12 cellular contexts compared by ENCODE assay signal in the genomic region with DNA sequence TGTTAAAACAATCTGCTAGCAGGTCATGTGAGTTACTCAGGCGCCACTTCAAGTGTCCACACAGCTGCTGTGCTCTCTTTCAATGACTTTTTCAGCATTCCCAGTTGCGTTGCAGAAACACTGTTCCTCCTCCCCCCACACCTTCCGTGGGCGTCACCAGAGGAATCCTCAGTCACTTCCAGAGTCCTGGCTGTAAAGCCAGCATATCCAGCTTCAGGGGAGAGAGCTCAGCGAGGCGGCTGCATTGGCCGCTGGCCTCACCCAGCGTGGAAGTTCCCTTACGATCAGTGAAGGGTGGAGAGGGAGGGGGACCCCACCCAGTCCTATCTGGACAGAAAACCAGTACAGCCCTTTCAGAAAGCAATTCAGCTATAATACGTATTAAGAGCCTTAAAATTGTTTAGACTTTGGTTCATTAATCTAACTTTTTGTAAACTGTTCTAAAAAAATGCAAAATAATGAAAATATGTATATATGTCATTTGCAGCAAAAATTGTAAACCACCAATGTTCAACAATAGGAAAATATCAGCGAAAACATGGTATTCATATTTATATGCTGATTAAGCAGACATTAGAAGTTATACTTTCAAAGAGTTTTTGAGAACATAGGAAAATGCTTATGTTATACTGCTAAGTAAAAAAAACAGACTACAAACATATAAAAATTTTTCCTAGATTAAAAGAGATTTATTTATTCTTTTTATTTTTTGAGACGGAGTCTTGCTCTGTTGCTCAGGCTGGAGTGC. TPM values are rescaled to one million over a fixed set of nuclear protein-coding genes. Genes with fewer than 3 reads are reported as not detected.
DNase-seq lines count a peak whose midpoint lies in the region; ATAC-seq and TF ChIP-seq lines count a peak whose summit lies in the region.
"Had no signal": no experiment of that assay in that cellular context is flagged by ENCODE, and none has a peak within 500 bp of the region (broad histone marks: within the 10 kb centered on the region; RNA-seq: fewer than 3 reads in every experiment).

No MANE protein-coding gene starts in this region.

- DNase-seq in COLO829 (ENCODE audit: low spot score) (peak; percentile 42), NCI-H187 (lab: John Stamatoyannopoulos, UW) (peak; percentile 75 to 77), amniotic epithelial cell (ENCODE audit: low read depth) (peak; percentile 15), lung (ENCODE audit: low spot score) (peak; percentile 71), Kasumi-1 (lab: John Stamatoyannopoulos, UW) (no peak), cerebellar nuclear complex (lab: John Stamatoyannopoulos, UW) (no peak)
- DNase-seq in activated CD4-positive, alpha-beta T cell treated with anti-CD3 and anti-CD28 coated beads, Interleukin-2, amount 10 ng/mL, durations not matched to agents 24 days and 14 days = no peak
- DNase-seq in stimulated activated naive CD8-positive, alpha-beta T cell treated with anti-CD3 and anti-CD28 coated beads, Interleukin-15, amount 100 ng/mL, for 72 hours = no peak
- DNase-seq: activated CD8-positive, alpha-beta memory T cell treated with anti-CD3 and anti-CD28 coated beads, Interleukin-2, amount 50 U/mL, for 4 hours; RPMI8226; uterus had no signal

- H3K27ac ChIP-seq in lung (ENCODE audit: low read depth in 1 of 2, low read length in 1 of 2) = peak overlapping the region in 1 of 2 donors; percentile 57
- H3K27ac ChIP-seq: uterus had no signal

- no peaks in the 10 kb centered on the region for H3K9me3 Mint-ChIP-seq in activated CD4-positive, alpha-beta T cell treated with anti-CD3 and anti-CD28 coated beads, Interleukin-2, amount 10 ng/mL, durations not matched to agents 24 days and 14 days
- no peaks in the 10 kb centered on the region for H3K9me3 Mint-ChIP-seq in stimulated activated naive CD8-positive, alpha-beta T cell treated with anti-CD3 and anti-CD28 coated beads, Interleukin-15, amount 100 ng/mL, for 72 hours

- no peak overlapping the region for H3K4me3 Mint-ChIP-seq in activated CD4-positive, alpha-beta T cell treated with anti-CD3 and anti-CD28 coated beads, Interleukin-2, amount 10 ng/mL, durations not matched to agents 24 days and 14 days
- H3K4me3 Mint-ChIP-seq in stimulated activated naive CD8-positive, alpha-beta T cell treated with anti-CD3 and anti-CD28 coated beads, Interleukin-15, amount 100 ng/mL, for 72 hours = no peak overlapping the region

- H3K4me3 ChIP-seq in lung = no peak overlapping the region
- H3K4me3 ChIP-seq: dorsolateral prefrontal cortex, uterus had no signal

- H3K27me3 Mint-ChIP-seq in activated CD4-positive, alpha-beta T cell treated with anti-CD3 and anti-CD28 coated beads, Interleukin-2, amount 10 ng/mL, durations not matched to agents 24 days and 14 days = peaks cover 8% of the 10 kb centered on the region
- H3K27me3 Mint-ChIP-seq in stimulated activated naive CD8-positive, alpha-beta T cell treated with anti-CD3 and anti-CD28 coated beads, Interleukin-15, amount 100 ng/mL, for 72 hours = no peaks in the 10 kb centered on the region

- intact Hi-C loops in activated CD4-positive, alpha-beta T cell treated with anti-CD3 and anti-CD28 coated beads, Interleukin-2, amount 10 ng/mL, durations not matched to agents 24 days and 14 days (cut with micrococcal nuclease) = no loop called here

- no peaks in the 10 kb centered on the region for H3K36me3 Mint-ChIP-seq in activated CD4-positive, alpha-beta T cell treated with anti-CD3 and anti-CD28 coated beads, Interleukin-2, amount 10 ng/mL, durations not matched to agents 24 days and 14 days (ENCODE audit: low read depth)

- no peak for ATAC-seq in lung (ENCODE audit: insufficient read depth, low FRiP score)
- no peak for ATAC-seq in stimulated activated naive CD8-positive, alpha-beta T cell treated with anti-CD3 and anti-CD28 coated beads, Interleukin-15, amount 100 ng/mL, for 72 hours

- WGBS in lung, 2 donors = 34 to 47% methylated on average over 12 of the region's 12 CpGs

- H3K4me1 ChIP-seq in lung (ENCODE audit: control insufficient read depth in 2 of 2, insufficient read depth in 2 of 2, low read length in 2 of 2) = peaks cover 4% of the 10 kb centered on the region in 2 donors
- H3K4me1 ChIP-seq: uterus had no signal

- no peaks in the 10 kb centered on the region for H3K9me3 ChIP-seq in lung (ENCODE audit: control insufficient read depth in 2 of 2, insufficient read depth in 1 of 2, low read length in 1 of 2)
- H3K9me3 ChIP-seq: uterus had no signal

- H3K27me3 ChIP-seq in lung (ENCODE audit: control insufficient read depth, insufficient read depth) = no peaks in the 10 kb centered on the region

- H3K36me3 ChIP-seq in lung (ENCODE audit: control insufficient read depth in 2 of 2, insufficient read depth in 2 of 2, low read length in 2 of 2) = no peaks in the 10 kb centered on the region
- H3K36me3 ChIP-seq: uterus had no signal

- H3K4me1 Mint-ChIP-seq in activated CD4-positive, alpha-beta T cell treated with anti-CD3 and anti-CD28 coated beads, Interleukin-2, amount 10 ng/mL, durations not matched to agents 24 days and 14 days = peaks cover 10% of the 10 kb centered on the region
- peaks cover 36% of the 10 kb centered on the region for H3K4me1 Mint-ChIP-seq in stimulated activated naive CD8-positive, alpha-beta T cell treated with anti-CD3 and anti-CD28 coated beads, Interleukin-15, amount 100 ng/mL, for 72 hours

- TF ChIP-seq CTCF in lung (IDR thresholded peaks at IDR 0.05; ENCODE audit: control extremely low read depth, extremely low read depth) = no peak

- no peak overlapping the region for H3K27ac Mint-ChIP-seq in activated CD4-positive, alpha-beta T cell treated with anti-CD3 and anti-CD28 coated beads, Interleukin-2, amount 10 ng/mL, durations not matched to agents 24 days and 14 days
- no peak overlapping the region for H3K27ac Mint-ChIP-seq in stimulated activated naive CD8-positive, alpha-beta T cell treated with anti-CD3 and anti-CD28 coated beads, Interleukin-15, amount 100 ng/mL, for 72 hours

RNA-seq across cellular contexts. Expression of a gene that starts 2.8 kb away (rescaled TPM):
- total RNA-seq in lung = 10 to 100 TPM in 1 of 2 donors, 1 to 10 TPM in 1; 5.8 to 17.6 TPM
- polyA plus RNA-seq in lung = 10 to 100 TPM in 1 of 2 donors, 1 to 10 TPM in 1; 8.7 to 18.6 TPM
- total RNA-seq in activated CD4-positive, alpha-beta T cell treated with anti-CD3 and anti-CD28 coated beads, Interleukin-2, amount 10 ng/mL, durations not matched to agents 24 days and 14 days = 35.4 and 36.9 TPM in 2 replicates

RNA-seq across cellular contexts. Expression of a gene that starts 5.5 kb away (rescaled TPM):
- total RNA-seq in lung = 10 to 100 TPM; 26.8 to 29.4 TPM
- polyA plus RNA-seq in lung = 10 to 100 TPM; 20.4 to 36.5 TPM
- 31.0 and 31.8 TPM in 2 replicates for total RNA-seq in activated CD4-positive, alpha-beta T cell treated with anti-CD3 and anti-CD28 coated beads, Interleukin-2, amount 10 ng/mL, durations not matched to agents 24 days and 14 days

RNA-seq across cellular contexts. Expression of a gene that starts 29.8 kb away (rescaled TPM):
- total RNA-seq in lung = 10 to 100 TPM; 25.7 to 87.3 TPM
- polyA plus RNA-seq in lung = 100 to 1,000 TPM in 1 of 2 donors, 10 to 100 TPM in 1; 43.4 to 112 TPM
- total RNA-seq in activated CD4-positive, alpha-beta T cell treated with anti-CD3 and anti-CD28 coated beads, Interleukin-2, amount 10 ng/mL, durations not matched to agents 24 days and 14 days = 40.7 and 42.7 TPM in 2 replicates

RNA-seq across cellular contexts. Expression of a gene that starts 50.6 kb away (rescaled TPM):
- total RNA-seq in lung = 10 to 100 TPM; 15.7 to 63.1 TPM
- 10 to 100 TPM; 33.8 to 46.8 TPM for polyA plus RNA-seq in lung
- total RNA-seq in activated CD4-positive, alpha-beta T cell treated with anti-CD3 and anti-CD28 coated beads, Interleukin-2, amount 10 ng/mL, durations not matched to agents 24 days and 14 days = not detected in 2 replicates

Comparison
In these comparisons a context has a peak if more than half of its experiments do, and no peak if none do; other contexts are left out.
1. DNase-seq: peak in COLO829 (single experiment), NCI-H187 (2 of 2), amniotic epithelial cell (single experiment) and lung (single experiment); none in Kasumi-1 (0 of 2), activated CD4-positive, alpha-beta T cell treated with anti-CD3 and anti-CD28 coated beads, Interleukin-2, amount 10 ng/mL, durations not matched to agents 24 days and 14 days (single experiment), cerebellar nuclear complex (0 of 2) and stimulated activated naive CD8-positive, alpha-beta T cell treated with anti-CD3 and anti-CD28 coated beads, Interleukin-15, amount 100 ng/mL, for 72 hours (0 of 2).